30 cellular contexts compared by ENCODE assay signal in genomic region chr4:186285147-186285546, GRCh38. TPM values are rescaled to one million over a fixed set of nuclear protein-coding genes. Genes with fewer than 3 reads are reported as not detected.
DNase-seq lines count a peak whose midpoint lies in the region; ATAC-seq, FAIRE-seq and TF ChIP-seq lines count a peak whose summit lies in the region.
"Had no signal": no experiment of that assay in that cellular context is flagged by ENCODE, and none has a peak within 500 bp of the region (broad histone marks: within the 10 kb centered on the region; RNA-seq: fewer than 3 reads in every experiment).

No MANE protein-coding gene starts in this region.

- H3K79me2 ChIP-seq in GM12878 (ENCODE audit: control insufficient read depth, insufficient read depth, low read length), result no peaks in the 10 kb centered on the region

- CTCF ChIA-PET in HEK293 (lab: Yijun Ruan, JAX) (no interaction called here), GM12878 (lab: Yijun Ruan, JAX) (no interaction called here)

- H3K9ac ChIP-seq in GM12878 (ENCODE audit: control insufficient read depth, insufficient read depth, low read length) (no peak overlapping the region), neuronal stem cell (ENCODE audit: low read depth, low read length, poor library complexity) (peak overlapping the region; percentile 54), colonic mucosa (ENCODE audit: low read depth in 2 of 2, low read length in 2 of 2) (no peak overlapping the region)
- H3K9ac ChIP-seq: BLaER1 had no signal

- H3K36me3 ChIP-seq in HEK293 (ENCODE audit: control insufficient read depth in 2 of 2, insufficient read depth in 1 of 2, low read length in 2 of 2) (no peaks in the 10 kb centered on the region), GM12878 (ENCODE audit: control insufficient read depth in 2 of 2, insufficient read depth in 2 of 2, low read length in 1 of 2) (no peaks in the 10 kb centered on the region), neuronal stem cell (replicated peaks in 1 of 2; ENCODE audit: control insufficient read depth in 2 of 2, insufficient read depth in 2 of 2, low read length in 2 of 2) (no peaks in the 10 kb centered on the region), colonic mucosa (no peaks in the 10 kb centered on the region)
- H3K36me3 ChIP-seq: BE2C, BLaER1 had no signal

- H2AFZ ChIP-seq in GM12878 (ENCODE audit: control insufficient read depth, low read depth, low read length), result no peak overlapping the region
- no peak overlapping the region for H2AFZ ChIP-seq in neuronal stem cell (ENCODE audit: low read length)

- no peak overlapping the region for H2BK120ac ChIP-seq in neuronal stem cell (ENCODE audit: low read depth, low read length)

- H3K27me3 ChIP-seq in GM12878 (replicated peaks in 1 of 2; ENCODE audit: control insufficient read depth in 2 of 2, insufficient read depth in 2 of 2, low read length in 1 of 2) (no peaks in the 10 kb centered on the region; a peak in 1 of 4 replicates), neuronal stem cell (ENCODE audit: control insufficient read depth in 3 of 3, insufficient read depth in 3 of 3, low read depth in 1 of 3, low read length in 3 of 3) (peaks cover 0 to 7% (median 0%) of the 10 kb centered on the region in 3 experiments), colonic mucosa (no peaks in the 10 kb centered on the region)
- H3K27me3 ChIP-seq: BLaER1 had no signal

- no peak overlapping the region for H2BK15ac ChIP-seq in neuronal stem cell (ENCODE audit: low read length)

- POLR2A ChIA-PET in HEK293 (lab: Yijun Ruan, JAX), result no interaction called here
- POLR2A ChIA-PET in GM12878 (lab: Charles Lee), result no interaction called here

- no peak overlapping the region for H3K23ac ChIP-seq in neuronal stem cell (ENCODE audit: low read depth, low read length, poor library complexity)

- H3K4me3 ChIP-seq in HEK293 (ENCODE audit: low read depth, low read length) (no peak overlapping the region), GM12878 (no peak overlapping the region), neuronal stem cell (ENCODE audit: low read length in 2 of 2) (no peak overlapping the region), colonic mucosa (no peak overlapping the region)
- H3K4me3 ChIP-seq: BLaER1 had no signal

- WGBS in GM12878 (ENCODE audit: insufficient coverage, insufficient replicate concordance, low lambda C conversion rate, missing lambda C conversion rate), result 67% methylated on average over 12 of the region's 12 CpGs
- 100% methylated on average over 2 of the region's 12 CpGs; no CpG with 5 or more reads in 1 of the 2 donors for WGBS in neuronal stem cell (ENCODE audit: extremely low coverage in 2 of 2, insufficient read length in 2 of 2, insufficient replicate concordance in 1 of 2), 2 donors

- TF ChIP-seq CTCF in HEK293 (tag by site-specific recombination; IDR thresholded peaks at IDR 0.05), result no peak
- no peak for TF ChIP-seq CTCF in GM12878 (IDR thresholded peaks at IDR 0.05 in 2 of 3, conservative IDR thresholded peaks at IDR 0.05 in 1 of 3; ENCODE audit: control insufficient read depth in 2 of 3, extremely low read depth in 1 of 3, insufficient read depth in 1 of 3, low read depth in 3 of 3, low read length in 3 of 3)
- TF ChIP-seq CTCF in colonic mucosa (IDR thresholded peaks at IDR 0.05), result no peak

- no peaks in the 10 kb centered on the region for H3K79me1 ChIP-seq in neuronal stem cell (ENCODE audit: low read depth, low read length)

- H2AK5ac ChIP-seq in neuronal stem cell (ENCODE audit: low read depth, low read length), result no peak overlapping the region

- BruUV-seq in GM12878 (replicated peaks; lab: Mats Ljungman, UMichigan), result no TSS peak

- H3K4me1 ChIP-seq in HEK293 (ENCODE audit: control insufficient read depth, insufficient read depth, low read length) (no peaks in the 10 kb centered on the region), GM12878 (ENCODE audit: control insufficient read depth, insufficient read depth, low read length) (no peaks in the 10 kb centered on the region), neuronal stem cell (ENCODE audit: control insufficient read depth in 2 of 2, insufficient read depth in 1 of 2, low read depth in 1 of 2, low read length in 2 of 2) (no peaks in the 10 kb centered on the region), colonic mucosa (no peaks in the 10 kb centered on the region)
- H3K4me1 ChIP-seq: BE2C, BLaER1 had no signal

- H3K4ac ChIP-seq in neuronal stem cell (ENCODE audit: low read length), result no peak overlapping the region

- no peak overlapping the region for H3K27ac ChIP-seq in HEK293 (ENCODE audit: extremely low read depth, low read depth, low read length)
- H3K27ac ChIP-seq in GM12878 (ENCODE audit: control insufficient read depth, insufficient read depth), result no peak overlapping the region
- H3K27ac ChIP-seq in neuronal stem cell (replicated peaks; ENCODE audit: low read length), result no peak overlapping the region
- no peak overlapping the region for H3K27ac ChIP-seq in colonic mucosa
- H3K27ac ChIP-seq: BLaER1 had no signal

- H4K91ac ChIP-seq in neuronal stem cell (ENCODE audit: low read depth, low read length, poor library complexity), result no peak overlapping the region

- DNase-seq in GM12878 (ENCODE audit: low read depth, low spot score), result no peak
- no peak for DNase-seq in neuronal stem cell (ENCODE audit: low spot score)
- no peak for DNase-seq in UCSD-AML1 (lab: John Stamatoyannopoulos, UW; ENCODE audit: unreplicated experiment)
- no peak for DNase-seq in colonic mucosa
- DNase-seq: 8988T; ACHN; BE2C; C1 segment of cervical spinal cord; CD4-positive, alpha-beta memory T cell; CD4-positive, CD25-positive, alpha-beta regulatory T cell; CD8-positive, alpha-beta memory T cell; COR-L47; DMS 273 treated with DMSO at 0.1 percent for 48 hours; DMS153; DMS53; DMS79; DND-41; EL; GDM1 had no signal

- H4K8ac ChIP-seq in neuronal stem cell (ENCODE audit: low read depth, low read length), result no peak overlapping the region

- TF ChIP-seq EP300 in GM12878 (IDR thresholded peaks at IDR 0.05; ENCODE audit: borderline replicate concordance in 1 of 2, control insufficient read depth in 1 of 2, low read depth in 2 of 2, low read length in 2 of 2), result no peak

- TF ChIP-seq RAD21 in GM12878 (IDR thresholded peaks at IDR 0.05; ENCODE audit: insufficient read depth, low read depth, low read length), result no peak

- H3K9me3 ChIP-seq in HEK293 (ENCODE audit: control insufficient read depth, insufficient read depth, low read depth, low read length) (no peaks in the 10 kb centered on the region), GM12878 (replicated peaks; ENCODE audit: control insufficient read depth, insufficient read depth, low read length) (no peaks in the 10 kb centered on the region), neuronal stem cell (replicated peaks in 1 of 2; ENCODE audit: control insufficient read depth in 2 of 2, insufficient read depth in 1 of 2, low read depth in 1 of 2, low read length in 2 of 2) (no peaks in the 10 kb centered on the region), colonic mucosa (no peaks in the 10 kb centered on the region)
- H3K9me3 ChIP-seq: BE2C, BLaER1 had no signal

- no peaks in the 10 kb centered on the region for H4K20me1 ChIP-seq in GM12878 (ENCODE audit: control insufficient read depth, insufficient read depth)
- H4K20me1 ChIP-seq: BLaER1 had no signal

- no peak overlapping the region for H3K18ac ChIP-seq in neuronal stem cell (ENCODE audit: low read length)

- RAD21 ChIA-PET in GM12878 (lab: Charles Lee; ENCODE audit: unreplicated experiment), result no interaction called here

- no peak overlapping the region for H2BK5ac ChIP-seq in neuronal stem cell (ENCODE audit: low read length)

- H3K4me2 ChIP-seq in GM12878 (ENCODE audit: control insufficient read depth, insufficient read depth) (no peak overlapping the region), neuronal stem cell (ENCODE audit: insufficient read depth, low read length, poor library complexity, severe bottlenecking) (no peak overlapping the region)
- H3K4me2 ChIP-seq: BLaER1 had no signal

- H3K14ac ChIP-seq in neuronal stem cell (ENCODE audit: low read length), result no peak overlapping the region

- ATAC-seq in GM12878 (no peak), HG02642 (IDR thresholded peaks at IDR 0.05; ENCODE audit: poor library complexity, unreplicated experiment) (no peak)

- no peak for TF ChIP-seq POLR2A in GM12878 (IDR thresholded peaks at IDR 0.05; ENCODE audit: low read depth, low read length)

- intact Hi-C loops in GM12878 (cut with micrococcal nuclease; ENCODE audit: unreplicated experiment), result no loop called here
- intact Hi-C loops in colonic mucosa (cut with DNase I), result no loop called here

- in situ Hi-C loops in GM12878 (cut with MboI), result no loop called here

- no peak for FAIRE-seq in GM12878 (lab: Jason Lieb, UNC)
- FAIRE-seq: A204.1, GM12891, GM18507 had no signal

- SMC1A ChIA-PET in GM12878 (lab: Charles Lee; ENCODE audit: uncharacterized antibody, unreplicated experiment), result no interaction called here

- no peak overlapping the region for H2BK12ac ChIP-seq in neuronal stem cell (ENCODE audit: low read length)

RNA-seq across cellular contexts. Expression of gene F11, which starts 19.2 kb away (rescaled TPM):
- total RNA-seq in GM12878 (2013; cell fraction: nucleolus; rRNA removed), result not detected in 2 replicates
- not detected in 2 replicates for total RNA-seq in GM12878 (2014; rRNA removed)
- not detected in 2 replicates for total RNA-seq in GM12878 (2014; rRNA removed; fragmentation: Illumina TruSeq; extraction: Trizol)
- total RNA-seq in GM12878 (2021), result not detected in 2 replicates
- polyA plus RNA-seq in GM12878 (2011; ENCODE audit: low read depth), result not detected
- not detected in 2 replicates for polyA plus RNA-seq in GM12878 (2011; rRNA removed)
- not detected in 2 replicates for polyA plus RNA-seq in GM12878 (2011; cell fraction: cytosol; rRNA removed)
- not detected in 2 replicates for polyA plus RNA-seq in GM12878 (2011; cell fraction: nucleus; rRNA removed)
- not detected in 2 replicates for polyA plus RNA-seq in GM12878 (2012)
- polyA plus RNA-seq in GM12878 (2014; fragmentation: Illumina TruSeq; extraction: Trizol), result not detected in 2 replicates
- polyA plus RNA-seq in GM12878 (2014; fragmentation: Nextera tagmentation; extraction: Ambion mirVana), result not detected
- polyA plus RNA-seq in GM12878 (2014; rRNA removed), result not detected in 2 replicates
- not detected for polyA plus RNA-seq in GM12878 (2016; fragmentation: Nextera tagmentation; extraction: Ambion mirVana)
- polyA minus RNA-seq in GM12878 (2011; rRNA and poly(A)+ RNA removed), result not detected in 2 replicates
- not detected in 2 replicates for polyA minus RNA-seq in GM12878 (2011; cell fraction: cytosol; rRNA and poly(A)+ RNA removed)
- polyA minus RNA-seq in GM12878 (2011; cell fraction: nucleus; rRNA and poly(A)+ RNA removed), result not detected in 2 replicates
- polyA plus RNA-seq in neuronal stem cell (2013, experiment 1 of 2), result not detected
- not detected for polyA plus RNA-seq in neuronal stem cell (2013, experiment 2 of 2)
- total RNA-seq in colonic mucosa, result under 1 TPM; 0.48 to 0.54 TPM
- total RNA-seq: CD4-positive, alpha-beta memory T cell; CD4-positive, CD25-positive, alpha-beta regulatory T cell; CD8-positive, alpha-beta memory T cell; Daoy; G401 had no signal
- polyA plus RNA-seq: AG04450; CD14-positive monocyte; CD4-positive, alpha-beta memory T cell; CD4-positive, CD25-positive, alpha-beta regulatory T cell; CD8-positive, alpha-beta memory T cell had no signal

RNA-seq across cellular contexts. Expression of gene KLKB1, which starts 57.8 kb away (rescaled TPM):
- total RNA-seq in GM12878 (2013; cell fraction: nucleolus; rRNA removed), result not detected in 2 replicates
- total RNA-seq in GM12878 (2014; rRNA removed), result not detected in 2 replicates
- total RNA-seq in GM12878 (2014; rRNA removed; fragmentation: Illumina TruSeq; extraction: Trizol), result not detected in 2 replicates
- total RNA-seq in GM12878 (2021), result not detected in 2 replicates
- polyA plus RNA-seq in GM12878 (2011; ENCODE audit: low read depth), result not detected
- 0.04 TPM in 1 of 2 replicates, not detected in the other for polyA plus RNA-seq in GM12878 (2011; rRNA removed)
- polyA plus RNA-seq in GM12878 (2011; cell fraction: cytosol; rRNA removed), result not detected in 2 replicates
- polyA plus RNA-seq in GM12878 (2011; cell fraction: nucleus; rRNA removed), result 0.12 and 0.22 TPM in 2 replicates
- 0.06 TPM in 1 of 2 replicates, not detected in the other for polyA plus RNA-seq in GM12878 (2012)
- not detected in 2 replicates for polyA plus RNA-seq in GM12878 (2014; fragmentation: Illumina TruSeq; extraction: Trizol)
- polyA plus RNA-seq in GM12878 (2014; fragmentation: Nextera tagmentation; extraction: Ambion mirVana), result not detected
- polyA plus RNA-seq in GM12878 (2014; rRNA removed), result not detected in 2 replicates
- not detected for polyA plus RNA-seq in GM12878 (2016; fragmentation: Nextera tagmentation; extraction: Ambion mirVana)
- polyA minus RNA-seq in GM12878 (2011; rRNA and poly(A)+ RNA removed), result not detected in 2 replicates
- polyA minus RNA-seq in GM12878 (2011; cell fraction: cytosol; rRNA and poly(A)+ RNA removed), result not detected in 2 replicates
- polyA minus RNA-seq in GM12878 (2011; cell fraction: nucleus; rRNA and poly(A)+ RNA removed), result not detected in 2 replicates
- 0.06 TPM for polyA plus RNA-seq in neuronal stem cell (2013, experiment 1 of 2)
- 0.03 TPM for polyA plus RNA-seq in neuronal stem cell (2013, experiment 2 of 2)
- total RNA-seq in colonic mucosa, result under 1 TPM; 0.27 to 0.50 TPM
- total RNA-seq: A673, Daoy, G401 had no signal
- polyA plus RNA-seq: CD14-positive monocyte; CD4-positive, alpha-beta memory T cell; CD8-positive, alpha-beta memory T cell had no signal

Comparison
In these comparisons a context has a peak if more than half of its experiments do, and no peak if none do; other contexts are left out.
1. Of the 9 proteins assayed by ChIP-seq in both HEK293 and GM12878: peak only in HEK293: none; only in GM12878: PBX3; in both: none; in neither: 8.